27 cellular contexts compared by ENCODE assay signal in genomic region chr16:83882118-83882879, GRCh38. TPM values are rescaled to one million over a fixed set of nuclear protein-coding genes. Genes with fewer than 3 reads are reported as not detected.
DNase-seq lines count a peak whose midpoint lies in the region; ATAC-seq and TF ChIP-seq lines count a peak whose summit lies in the region.
"Had no signal": no experiment of that assay in that cellular context is flagged by ENCODE, and none has a peak within 500 bp of the region (broad histone marks: within the 10 kb centered on the region; RNA-seq: fewer than 3 reads in every experiment).

No MANE protein-coding gene starts in this region.

- TF ChIP-seq CTCF in left ventricle myocardium inferior (IDR thresholded peaks at IDR 0.05; ENCODE audit: borderline replicate concordance): no peak
- no peak for TF ChIP-seq CTCF in psoas muscle (IDR thresholded peaks at IDR 0.05)
- no peak for TF ChIP-seq CTCF in stomach (IDR thresholded peaks at IDR 0.05)
- TF ChIP-seq CTCF in right lobe of liver (IDR thresholded peaks at IDR 0.05): no peak

- DNase-seq in NCI-H2107 treated with DMSO at 0.1 percent for 48 hours (lab: John Stamatoyannopoulos, UW; ENCODE audit: unreplicated experiment): peak; percentile 39
- no peak for DNase-seq in NCI-H2107 (lab: John Stamatoyannopoulos, UW)
- peak; percentile 6 to 47 for DNase-seq in SJCRH30
- DNase-seq in left ventricle myocardium inferior: no peak
- peak; percentile 27 to 51 for DNase-seq in psoas muscle
- no peak for DNase-seq in stomach
- no peak for DNase-seq in right lobe of liver
- DNase-seq: activated CD4-positive, CD25-positive, alpha-beta regulatory T cell treated with anti-CD3 and anti-CD28 coated beads, Interleukin-2, amount 50 U/mL, for 72 hours; activated CD8-positive, alpha-beta T cell treated with anti-CD3 and anti-CD28 coated beads for 36 hours; AML-193; body of pancreas; CD8-positive, alpha-beta T cell; DMS153; effector memory CD4-positive, alpha-beta T cell; foreskin keratinocyte; GF-D8; Kasumi-1; lower lobe of right lung; mucosa of descending colon; NCI-H187; NCI-H446; Peyer's patch; T-helper 1 cell; upper lobe of right lung had no signal

- intact Hi-C loops in left ventricle myocardium inferior (cut with micrococcal nuclease): no loop called here
- intact Hi-C loops in psoas muscle (cut with DNase I): no loop called here
- intact Hi-C loops in stomach (cut with DNase I; ENCODE audit: low total_unique reads): no loop called here
- intact Hi-C loops in right lobe of liver (cut with DNase I): loop anchor here in 1 of 2 donors (10.0 kb wide), 1 partner anchor 57 kb away; no protein-coding TSS in a partner anchor

- WGBS in psoas muscle, 3 donors: 31 to 37% (median 34%) methylated on average over 9 of the region's 9 CpGs
- 70 to 76% (median 73%) methylated on average over 9 of the region's 9 CpGs for WGBS in stomach, 5 donors
- 73% methylated on average over 9 of the region's 9 CpGs for WGBS in right lobe of liver (ENCODE audit: insufficient coverage, low coverage, low lambda C conversion rate, missing lambda C conversion rate)

- H3K4me1 ChIP-seq in SJCRH30 (no peaks in the 10 kb centered on the region), left ventricle myocardium inferior (no peaks in the 10 kb centered on the region), psoas muscle (no peaks in the 10 kb centered on the region), stomach (no peaks in the 10 kb centered on the region), right lobe of liver (no peaks in the 10 kb centered on the region)
- H3K4me1 ChIP-seq: body of pancreas, foreskin keratinocyte, lower lobe of right lung, Peyer's patch, upper lobe of right lung had no signal

- no peak overlapping the region for H3K4me3 ChIP-seq in SJCRH30
- no peak overlapping the region for H3K4me3 ChIP-seq in left ventricle myocardium inferior
- no peak overlapping the region for H3K4me3 ChIP-seq in psoas muscle
- no peak overlapping the region for H3K4me3 ChIP-seq in stomach
- H3K4me3 ChIP-seq in right lobe of liver: no peak overlapping the region
- H3K4me3 ChIP-seq: body of pancreas, hepatocyte, lower lobe of right lung, mucosa of descending colon, Peyer's patch, upper lobe of right lung had no signal

- H3K27me3 ChIP-seq in SJCRH30 (no peaks in the 10 kb centered on the region), left ventricle myocardium inferior (ENCODE audit: low read depth) (peaks cover 20% of the 10 kb centered on the region), psoas muscle (ENCODE audit: insufficient read depth in 3 of 3, low read length in 2 of 3) (no peaks in the 10 kb centered on the region), stomach (no peaks in the 10 kb centered on the region), right lobe of liver (no peaks in the 10 kb centered on the region)
- H3K27me3 ChIP-seq: body of pancreas, hepatocyte, Peyer's patch, upper lobe of right lung had no signal

- H3K9me3 ChIP-seq in SJCRH30 (replicated peaks) (no peaks in the 10 kb centered on the region), left ventricle myocardium inferior (replicated peaks) (no peaks in the 10 kb centered on the region), psoas muscle (no peaks in the 10 kb centered on the region), stomach (no peaks in the 10 kb centered on the region), right lobe of liver (no peaks in the 10 kb centered on the region)
- H3K9me3 ChIP-seq: body of pancreas, lower lobe of right lung, mucosa of descending colon, Peyer's patch, upper lobe of right lung had no signal

- ATAC-seq in psoas muscle (peak in 2 of 4 donors; percentile 74 to 88), HG02852 (IDR thresholded peaks at IDR 0.05; ENCODE audit: unreplicated experiment) (no peak), right lobe of liver (no peak)
- ATAC-seq: activated CD8-positive, alpha-beta T cell treated with anti-CD3 and anti-CD28 coated beads for 36 hours; body of pancreas; CD8-positive, alpha-beta T cell; esophagus mucosa; foreskin keratinocyte; lower lobe of right lung; mucosa of descending colon; upper lobe of right lung had no signal

- no peak for TF ChIP-seq POLR2A in stomach (IDR thresholded peaks at IDR 0.05)
- no peak for TF ChIP-seq POLR2A in right lobe of liver (IDR thresholded peaks at IDR 0.05)

- H3K36me3 ChIP-seq in SJCRH30 (no peaks in the 10 kb centered on the region), left ventricle myocardium inferior (no peaks in the 10 kb centered on the region), psoas muscle (ENCODE audit: insufficient read depth in 1 of 2, low read depth in 1 of 2) (no peaks in the 10 kb centered on the region), stomach (no peaks in the 10 kb centered on the region), right lobe of liver (no peaks in the 10 kb centered on the region)
- H3K36me3 ChIP-seq: lower lobe of right lung, Peyer's patch, upper lobe of right lung had no signal

- H3K27ac ChIP-seq in SJCRH30 (no peak overlapping the region), left ventricle myocardium inferior (replicated peaks) (peak overlapping the region; percentile 40), psoas muscle (no peak overlapping the region), stomach (no peak overlapping the region), right lobe of liver (no peak overlapping the region)
- H3K27ac ChIP-seq: body of pancreas, foreskin keratinocyte, hepatocyte, lower lobe of right lung, Peyer's patch, upper lobe of right lung had no signal

- TF ChIP-seq EP300 in stomach (IDR thresholded peaks at IDR 0.05): no peak

RNA-seq across cellular contexts. Expression of gene MLYCD, which starts 16.6 kb away (rescaled TPM):
- total RNA-seq in SJCRH30 (2014; rRNA removed; shearing (Covaris generic)): 1.1 and 1.2 TPM in 2 replicates
- total RNA-seq in left ventricle myocardium inferior: 50.4 TPM
- total RNA-seq in psoas muscle: 10 to 100 TPM; 14.7 to 21.6 (median 17.8) TPM
- 10 to 100 TPM in 1 of 3 donors, 1 to 10 TPM in 2; 8.3 to 14.0 (median 9.3) TPM for polyA plus RNA-seq in psoas muscle
- 10 to 100 TPM; 14.0 to 43.8 (median 22.0) TPM for total RNA-seq in stomach
- polyA plus RNA-seq in stomach: 1 to 10 TPM; 2.9 to 3.5 (median 3.0) TPM
- 10 to 100 TPM in 5 of 6 experiments, 1 to 10 TPM in 1; 6.6 to 15.6 (median 11.3) TPM for total RNA-seq in right lobe of liver

Comparison
In these comparisons a context has a peak if more than half of its experiments do, and no peak if none do; other contexts are left out.
1. DNase-seq: peak in NCI-H2107 treated with DMSO at 0.1 percent for 48 hours (single experiment), SJCRH30 (2 of 2) and psoas muscle (2 of 2); none in NCI-H2107 (single experiment), left ventricle myocardium inferior (single experiment), stomach (single experiment) and right lobe of liver (0 of 3).